ENCODE assay signal across 1 cellular context in the genomic region with DNA sequence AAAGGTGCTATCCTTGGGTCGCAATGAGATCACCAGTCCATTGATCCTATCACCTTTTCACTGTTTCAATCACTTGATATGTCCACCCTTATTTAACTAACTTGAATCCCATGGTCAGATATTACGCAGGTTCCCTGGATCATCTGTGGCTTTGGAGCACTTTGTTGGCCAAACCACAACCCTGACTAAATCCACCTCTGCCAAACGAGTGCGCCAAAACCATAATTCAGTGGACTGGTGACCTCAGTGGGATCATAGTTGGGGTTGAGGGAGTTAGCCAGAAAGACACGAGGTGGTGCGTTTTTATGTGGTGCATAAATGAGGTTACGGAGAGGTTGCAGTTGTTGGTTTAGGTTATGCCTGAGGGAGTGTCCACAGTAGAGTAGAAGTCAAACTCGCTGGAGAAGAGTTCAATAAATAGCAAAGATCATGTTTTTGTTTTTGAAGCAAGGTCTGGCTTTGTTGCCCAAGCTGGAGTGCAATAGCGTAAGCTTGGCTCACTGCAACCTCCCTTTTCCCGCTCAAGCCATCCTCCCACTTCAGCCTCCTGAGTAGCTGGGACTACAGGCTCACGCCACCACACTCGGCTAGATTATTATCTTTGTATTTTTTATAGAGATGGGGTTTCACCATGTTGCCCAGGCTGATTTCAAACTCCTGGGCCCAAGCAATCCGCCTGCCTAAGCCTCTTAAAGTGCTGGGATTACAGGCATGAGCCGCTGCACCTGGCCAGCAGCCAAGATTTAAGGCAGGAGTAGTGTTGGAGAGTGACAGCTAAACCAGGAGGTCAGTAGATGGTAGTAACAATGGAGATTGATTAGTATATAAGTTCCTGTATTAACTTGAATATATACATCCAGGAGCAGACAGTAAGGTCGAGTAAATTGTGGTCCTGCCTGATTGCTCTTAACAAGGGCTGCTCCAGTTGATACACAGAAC.
TF ChIP-seq lines count a peak whose summit lies in the region.

No MANE protein-coding gene starts in this region.

TF ChIP-seq in HEK293, 187 proteins besides CTCF, POLR2A, EP300 and RAD21 (continued from another document):
- TF ChIP-seq EGR2 (tag by site-specific recombination; IDR thresholded peaks at IDR 0.05; ENCODE audit: low read depth) (no peak), ZNF610 (tag by site-specific recombination; IDR thresholded peaks at IDR 0.05; ENCODE audit: borderline replicate concordance) (no peak), ZBTB17 (tag by site-specific recombination; IDR thresholded peaks at IDR 0.05) (0 out of 2 replicates have a peak, but pooled peaks have one; percentile 22)
- TF ChIP-seq, protein P1, sequence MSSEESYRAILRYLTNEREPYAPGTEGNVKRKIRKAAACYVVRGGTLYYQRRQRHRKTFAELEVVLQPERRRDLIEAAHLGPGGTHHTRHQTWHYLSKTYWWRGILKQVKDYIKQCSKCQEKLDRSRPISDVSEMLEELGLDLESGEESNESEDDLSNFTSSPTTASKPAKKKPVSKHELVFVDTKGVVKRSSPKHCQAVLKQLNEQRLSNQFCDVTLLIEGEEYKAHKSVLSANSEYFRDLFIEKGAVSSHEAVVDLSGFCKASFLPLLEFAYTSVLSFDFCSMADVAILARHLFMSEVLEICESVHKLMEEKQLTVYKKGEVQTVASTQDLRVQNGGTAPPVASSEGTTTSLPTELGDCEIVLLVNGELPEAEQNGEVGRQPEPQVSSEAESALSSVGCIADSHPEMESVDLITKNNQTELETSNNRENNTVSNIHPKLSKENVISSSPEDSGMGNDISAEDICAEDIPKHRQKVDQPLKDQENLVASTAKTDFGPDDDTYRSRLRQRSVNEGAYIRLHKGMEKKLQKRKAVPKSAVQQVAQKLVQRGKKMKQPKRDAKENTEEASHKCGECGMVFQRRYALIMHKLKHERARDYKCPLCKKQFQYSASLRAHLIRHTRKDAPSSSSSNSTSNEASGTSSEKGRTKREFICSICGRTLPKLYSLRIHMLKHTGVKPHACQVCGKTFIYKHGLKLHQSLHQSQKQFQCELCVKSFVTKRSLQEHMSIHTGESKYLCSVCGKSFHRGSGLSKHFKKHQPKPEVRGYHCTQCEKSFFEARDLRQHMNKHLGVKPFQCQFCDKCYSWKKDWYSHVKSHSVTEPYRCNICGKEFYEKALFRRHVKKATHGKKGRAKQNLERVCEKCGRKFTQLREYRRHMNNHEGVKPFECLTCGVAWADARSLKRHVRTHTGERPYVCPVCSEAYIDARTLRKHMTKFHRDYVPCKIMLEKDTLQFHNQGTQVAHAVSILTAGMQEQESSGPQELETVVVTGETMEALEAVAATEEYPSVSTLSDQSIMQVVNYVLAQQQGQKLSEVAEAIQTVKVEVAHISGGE (tag by site-specific recombination; conservative IDR thresholded peaks at IDR 0.05; ENCODE audit: low read depth): no peak
- TF ChIP-seq, protein P2, sequence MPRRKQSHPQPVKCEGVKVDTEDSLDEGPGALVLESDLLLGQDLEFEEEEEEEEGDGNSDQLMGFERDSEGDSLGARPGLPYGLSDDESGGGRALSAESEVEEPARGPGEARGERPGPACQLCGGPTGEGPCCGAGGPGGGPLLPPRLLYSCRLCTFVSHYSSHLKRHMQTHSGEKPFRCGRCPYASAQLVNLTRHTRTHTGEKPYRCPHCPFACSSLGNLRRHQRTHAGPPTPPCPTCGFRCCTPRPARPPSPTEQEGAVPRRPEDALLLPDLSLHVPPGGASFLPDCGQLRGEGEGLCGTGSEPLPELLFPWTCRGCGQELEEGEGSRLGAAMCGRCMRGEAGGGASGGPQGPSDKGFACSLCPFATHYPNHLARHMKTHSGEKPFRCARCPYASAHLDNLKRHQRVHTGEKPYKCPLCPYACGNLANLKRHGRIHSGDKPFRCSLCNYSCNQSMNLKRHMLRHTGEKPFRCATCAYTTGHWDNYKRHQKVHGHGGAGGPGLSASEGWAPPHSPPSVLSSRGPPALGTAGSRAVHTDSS (tag by site-specific recombination; IDR thresholded peaks at IDR 0.05): no peak
